Comparison of ENCODE assay signal across 8 cellular contexts in the genomic region with DNA sequence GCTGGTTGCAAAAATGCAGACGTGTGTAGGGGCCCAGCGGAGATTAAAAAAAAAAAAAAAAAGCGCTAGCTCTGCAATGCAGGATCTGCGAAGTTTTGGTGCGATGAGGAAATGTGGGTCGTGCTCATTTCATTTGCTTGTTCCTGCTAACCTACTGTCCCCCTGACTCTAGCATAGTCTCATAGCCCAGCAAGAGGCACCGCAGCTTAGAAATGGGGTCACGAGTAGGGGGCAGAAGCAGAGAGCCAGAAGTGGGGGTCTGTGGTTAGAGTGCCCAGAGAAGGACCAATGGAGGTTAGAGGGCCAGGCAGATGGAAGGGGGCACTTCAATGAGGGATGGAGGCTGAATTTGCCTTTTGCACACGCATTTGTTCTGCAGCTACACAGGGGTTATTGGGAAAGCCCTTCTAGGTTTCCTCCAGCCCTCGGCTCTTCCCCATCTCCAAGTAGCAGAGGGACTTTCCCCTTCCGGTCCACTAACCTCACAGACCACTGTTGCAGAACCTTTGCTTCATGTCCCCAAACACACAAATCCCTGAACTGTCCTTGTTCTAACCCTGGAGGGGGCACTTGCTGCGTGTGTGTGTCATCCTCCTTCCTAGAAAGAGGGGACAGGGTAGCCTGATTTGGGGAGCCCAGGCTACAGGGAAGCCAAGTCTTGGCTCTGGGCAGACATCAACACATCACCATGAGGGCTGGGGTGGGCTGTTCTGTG. TPM values are rescaled to one million over a fixed set of nuclear protein-coding genes. Genes with fewer than 3 reads are reported as not detected.
A peak's percentile ranks its signal among the peaks of the same experiment; 100 is the strongest.
DNase-seq lines count a peak whose midpoint lies in the region; ATAC-seq and TF ChIP-seq lines count a peak whose summit lies in the region.

No MANE protein-coding gene starts in this region.

- no TSS peak for BruUV-seq in PC-3 (replicated peaks; lab: Mats Ljungman, UMichigan)

- peak overlapping the region; percentile 85 for H3K27ac ChIP-seq in CD4-positive, alpha-beta memory T cell (ENCODE audit: low read depth, low read length)
- H3K27ac ChIP-seq in PC-3 (ENCODE audit: low read length) (peak overlapping the region; percentile 13; the same call in 1 of the 2 replicates), neutrophil (peak overlapping the region; percentile 79)

- H3K36me3 ChIP-seq in CD4-positive, alpha-beta memory T cell (ENCODE audit: insufficient read depth, low read length) = no peaks in the 10 kb centered on the region
- no peaks in the 10 kb centered on the region for H3K36me3 ChIP-seq in PC-3 (ENCODE audit: low read depth, low read length)
- no peaks in the 10 kb centered on the region for H3K36me3 ChIP-seq in neutrophil

- peak; percentile 47 to 61 (median 57) for DNase-seq in CD4-positive, alpha-beta memory T cell
- DNase-seq in PC-3 (no peak), HuH-7 (ENCODE audit: low spot score) (no peak), NCI-H128 (lab: John Stamatoyannopoulos, UW; ENCODE audit: unreplicated experiment) (no peak), amniotic stem cell (lab: John Stamatoyannopoulos, UW) (no peak)
- peak in 1 of 3 experiments; percentile 29 for DNase-seq in effector memory CD8-positive, alpha-beta T cell

- CTCF ChIA-PET in CD4-positive, alpha-beta memory T cell (lab: Charles Lee; ENCODE audit: partially characterized antibody) = interaction anchor here (0.6 to 21.9 kb wide), 5 partner anchors 9 to 114 kb away, joined by 3 to 543 read pairs (median 3); a partner anchor contains a TSS
- CTCF ChIA-PET in PC-3 (lab: Charles Lee) = no interaction called here

- TF ChIP-seq CTCF in PC-3 (conservative IDR thresholded peaks at IDR 0.05; ENCODE audit: low read depth, low read length) (no peak), neutrophil (IDR thresholded peaks at IDR 0.05) (no peak)

- peaks cover 81 to 99% (median 91%) of the 10 kb centered on the region in 4 donors for H3K4me1 Mint-ChIP-seq in CD4-positive, alpha-beta memory T cell
- peaks cover 74 to 82% of the 10 kb centered on the region in 2 donors for H3K4me1 Mint-ChIP-seq in effector memory CD8-positive, alpha-beta T cell (ENCODE audit: low read depth in 2 of 2)

- H4K20me1 ChIP-seq in PC-3 (ENCODE audit: low read length) = no peaks in the 10 kb centered on the region

- no peak overlapping the region for H3K4me2 ChIP-seq in PC-3 (ENCODE audit: low read length)

- H3K79me2 ChIP-seq in PC-3 (ENCODE audit: low read length) = no peaks in the 10 kb centered on the region

- intact Hi-C loops in CD4-positive, alpha-beta memory T cell (cut with micrococcal nuclease) = no loop called here
- intact Hi-C loops in PC-3 (cut with micrococcal nuclease) = no loop called here

- no peaks in the 10 kb centered on the region for H3K27me3 Mint-ChIP-seq in CD4-positive, alpha-beta memory T cell
- H3K27me3 Mint-ChIP-seq in effector memory CD8-positive, alpha-beta T cell = no peaks in the 10 kb centered on the region

- H3F3A ChIP-seq in PC-3 (ENCODE audit: low read length, unreplicated experiment) = no peaks in the 10 kb centered on the region

- H3K4me3 Mint-ChIP-seq in CD4-positive, alpha-beta memory T cell = peak overlapping the region; percentile 53 to 81 (median 76)
- peak overlapping the region; percentile 60 to 71 for H3K4me3 Mint-ChIP-seq in effector memory CD8-positive, alpha-beta T cell

- no peaks in the 10 kb centered on the region for H3K9me3 ChIP-seq in CD4-positive, alpha-beta memory T cell (ENCODE audit: control insufficient read depth in 1 of 2, low read length in 2 of 2)
- no peaks in the 10 kb centered on the region for H3K9me3 ChIP-seq in PC-3 (ENCODE audit: low read length)
- H3K9me3 ChIP-seq in neutrophil = no peaks in the 10 kb centered on the region

- no peaks in the 10 kb centered on the region for H3K27me3 ChIP-seq in CD4-positive, alpha-beta memory T cell (ENCODE audit: insufficient read depth, low read length)
- H3K27me3 ChIP-seq in PC-3 (ENCODE audit: low read length) (no peaks in the 10 kb centered on the region), neutrophil (no peaks in the 10 kb centered on the region)

- H3K36me3 Mint-ChIP-seq in CD4-positive, alpha-beta memory T cell = peaks cover 0 to 5% of the 10 kb centered on the region in 2 donors
- peaks cover 18% of the 10 kb centered on the region for H3K36me3 Mint-ChIP-seq in effector memory CD8-positive, alpha-beta T cell (ENCODE audit: insufficient read depth)

- H3K9me2 ChIP-seq in PC-3 (replicated peaks; ENCODE audit: low read length) = no peaks in the 10 kb centered on the region

- H3K9ac ChIP-seq in PC-3 (ENCODE audit: low read length) = peak overlapping the region; percentile 17; the same call in 1 of the 2 replicates

- H3K9me3 Mint-ChIP-seq in CD4-positive, alpha-beta memory T cell = no peaks in the 10 kb centered on the region
- no peaks in the 10 kb centered on the region for H3K9me3 Mint-ChIP-seq in effector memory CD8-positive, alpha-beta T cell

- peak overlapping the region in 1 of 2 donors; percentile 1 for H3K4me3 ChIP-seq in CD4-positive, alpha-beta memory T cell (ENCODE audit: low read length in 2 of 2)
- no peak overlapping the region for H3K4me3 ChIP-seq in PC-3 (ENCODE audit: low read length)
- H3K4me3 ChIP-seq in neutrophil (ENCODE audit: low read depth in 1 of 2, low read length in 1 of 2) = peak overlapping the region; percentile 4 to 51

- POLR2A ChIA-PET in CD4-positive, alpha-beta memory T cell (lab: Charles Lee; ENCODE audit: partially characterized antibody) = interaction anchor here (0.6 to 11.1 kb wide), 12 partner anchors 11 to 1582 kb away, joined by 3 to 494 read pairs (median 8); a partner anchor contains a TSS
- POLR2A ChIA-PET in PC-3 (lab: Charles Lee; ENCODE audit: unreplicated experiment) = no interaction called here

- peaks cover 98% of the 10 kb centered on the region for H3K4me1 ChIP-seq in CD4-positive, alpha-beta memory T cell (ENCODE audit: insufficient read depth, low read length)
- peaks cover 44% of the 10 kb centered on the region for H3K4me1 ChIP-seq in PC-3 (ENCODE audit: insufficient read depth, low read length)
- H3K4me1 ChIP-seq in neutrophil (ENCODE audit: control insufficient read depth in 1 of 2, insufficient read depth in 1 of 2, low read depth in 1 of 2, low read length in 1 of 2) = peaks cover 63 to 75% of the 10 kb centered on the region in 2 experiments

- H2AFZ ChIP-seq in PC-3 (ENCODE audit: low read length) = peak overlapping the region; percentile 46; the same call in 1 of the 2 replicates

- peak overlapping the region; percentile 97 to 100 (median 98) for H3K27ac Mint-ChIP-seq in CD4-positive, alpha-beta memory T cell
- peak overlapping the region; percentile 98 to 99 for H3K27ac Mint-ChIP-seq in effector memory CD8-positive, alpha-beta T cell

- ATAC-seq in PC-3 (no peak), HG02840 (IDR thresholded peaks at IDR 0.05; ENCODE audit: low FRiP score, unreplicated experiment) (no peak)
- ATAC-seq in effector memory CD8-positive, alpha-beta T cell (replicated peaks) = peak; percentile 33

RNA-seq across cellular contexts. Expression of a gene that starts 7.0 kb away (rescaled TPM):
- 10 to 100 TPM; 14.8 to 15.1 TPM for total RNA-seq in CD4-positive, alpha-beta memory T cell
- polyA plus RNA-seq in CD4-positive, alpha-beta memory T cell = 10 to 100 TPM in 1 of 2 donors, 1 to 10 TPM in 1; 5.7 to 12.3 TPM
- 7.1 and 9.2 TPM in 2 replicates for total RNA-seq in PC-3 (2014; rRNA removed)

RNA-seq across cellular contexts. Expression of a gene that starts 14.3 kb away (rescaled TPM):
- 100 to 1,000 TPM; 130 to 133 TPM for total RNA-seq in CD4-positive, alpha-beta memory T cell
- 1 to 10 TPM; 6.0 to 8.3 TPM for polyA plus RNA-seq in CD4-positive, alpha-beta memory T cell
- total RNA-seq in PC-3 (2014; rRNA removed) = 22.2 and 38.1 TPM in 2 replicates

RNA-seq across cellular contexts. Expression of a gene that starts 32.9 kb away (rescaled TPM):
- 100 to 1,000 TPM; 142 to 146 TPM for total RNA-seq in CD4-positive, alpha-beta memory T cell
- polyA plus RNA-seq in CD4-positive, alpha-beta memory T cell = 10 to 100 TPM; 31.1 to 54.2 TPM
- total RNA-seq in PC-3 (2014; rRNA removed) = 27.3 and 39.2 TPM in 2 replicates

RNA-seq across cellular contexts. Expression of a gene that starts 44.7 kb away (rescaled TPM):
- total RNA-seq in CD4-positive, alpha-beta memory T cell = 10 to 100 TPM; 35.9 to 41.3 TPM
- polyA plus RNA-seq in CD4-positive, alpha-beta memory T cell = 10 to 100 TPM in 1 of 2 donors, 1 to 10 TPM in 1; 5.8 to 11.9 TPM
- 6.6 and 11.2 TPM in 2 replicates for total RNA-seq in PC-3 (2014; rRNA removed)

RNA-seq across cellular contexts. Expression of a gene that starts 53.2 kb away (rescaled TPM):
- 10 to 100 TPM; 81.1 to 93.0 TPM for total RNA-seq in CD4-positive, alpha-beta memory T cell
- 10 to 100 TPM; 34.0 to 46.2 TPM for polyA plus RNA-seq in CD4-positive, alpha-beta memory T cell
- 73.0 and 78.7 TPM in 2 replicates for total RNA-seq in PC-3 (2014; rRNA removed)

Comparison
In these comparisons a context has a peak if more than half of its experiments do, and no peak if none do; other contexts are left out.
1. DNase-seq: peak in CD4-positive, alpha-beta memory T cell (5 of 5); none in PC-3 (single experiment), HuH-7 (single experiment), NCI-H128 (single experiment) and amniotic stem cell (single experiment).
2. H3K27ac ChIP-seq: peak in every context shown above with its lines; median percentile 85 in CD4-positive, alpha-beta memory T cell; 79 in neutrophil; 13 in PC-3.